ENCODE assay signal across 13 cellular contexts in the genomic region with DNA sequence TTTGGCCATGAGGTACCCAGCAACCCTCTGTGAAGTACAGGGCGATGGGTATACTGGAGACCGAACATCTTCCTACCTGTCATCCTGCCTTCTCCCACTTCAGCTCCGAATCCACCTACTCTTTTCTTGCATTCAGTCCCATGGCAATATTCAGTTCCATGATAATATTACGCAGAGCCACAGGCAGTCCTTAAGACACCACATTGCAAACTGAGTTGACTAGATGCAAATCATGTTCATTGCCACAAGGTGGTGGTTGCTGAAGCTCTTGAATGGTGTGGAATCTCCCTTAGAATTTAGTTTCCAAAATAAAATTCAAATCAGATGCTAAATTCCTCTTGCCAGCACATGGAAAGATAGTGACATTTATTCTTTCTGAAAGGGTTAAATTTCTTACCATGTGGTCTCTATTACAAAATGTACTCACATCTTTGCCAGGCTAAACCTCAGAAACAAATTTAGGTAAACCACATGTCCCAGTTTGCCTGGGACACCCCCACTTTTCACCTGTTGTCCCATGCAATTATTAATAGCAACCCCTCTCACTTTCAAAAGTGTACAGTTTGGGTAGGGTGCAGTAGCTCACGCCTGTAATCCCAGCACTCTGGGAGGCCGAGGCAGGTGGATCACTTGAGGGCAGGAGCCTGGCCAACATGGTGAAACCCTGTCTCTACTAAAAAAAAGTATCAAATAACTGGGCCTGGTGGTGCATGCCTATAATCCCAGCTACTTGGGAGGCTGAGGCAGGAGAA. TPM values are rescaled to one million over a fixed set of nuclear protein-coding genes. Genes with fewer than 3 reads are reported as not detected.
DNase-seq lines count a peak whose midpoint lies in the region; ATAC-seq and TF ChIP-seq lines count a peak whose summit lies in the region.
"Had no signal": no experiment of that assay in that cellular context is flagged by ENCODE, and none has a peak within 500 bp of the region (broad histone marks: within the 10 kb centered on the region; RNA-seq: fewer than 3 reads in every experiment).

No MANE protein-coding gene starts in this region.

- POLR2A ChIA-PET in activated CD4-positive, alpha-beta memory T cell treated with anti-CD3 and anti-CD28 coated beads, Interleukin-2, amount 10 ng/mL, durations not matched to agents 7 days and 5 days (lab: Charles Lee), result no interaction called here

- H2BK12ac ChIP-seq in mesenchymal stem cell (ENCODE audit: low read length in 2 of 2), result no peak overlapping the region

- no peak overlapping the region for H2BK120ac ChIP-seq in mesenchymal stem cell (ENCODE audit: low read depth, low read length)

- no peak overlapping the region for H3K9ac ChIP-seq in mesenchymal stem cell (ENCODE audit: low read length)

- H3K4ac ChIP-seq in mesenchymal stem cell (ENCODE audit: low read depth in 1 of 2, low read length in 2 of 2), result no peak overlapping the region

- H3K79me2 ChIP-seq in GM23338 (replicated peaks; ENCODE audit: insufficient read depth), result no peaks in the 10 kb centered on the region

- H3K4me3 ChIP-seq in GM23338 (no peak overlapping the region), astrocyte of the cerebellum (ENCODE audit: low read depth, low read length) (no peak overlapping the region), mesenchymal stem cell (ENCODE audit: insufficient read depth in 1 of 2, low read depth in 1 of 2, low read length in 2 of 2) (no peak overlapping the region)
- H3K4me3 ChIP-seq: lung had no signal

- H2BK15ac ChIP-seq in mesenchymal stem cell (ENCODE audit: low read depth, poor library complexity, severe bottlenecking), result no peak overlapping the region

- H2BK5ac ChIP-seq in mesenchymal stem cell (ENCODE audit: low read depth, low read length, poor library complexity, severe bottlenecking), result no peak overlapping the region

- H3K23ac ChIP-seq in mesenchymal stem cell (ENCODE audit: low read length in 2 of 2), result no peak overlapping the region

- H3K27me3 ChIP-seq in GM23338 (ENCODE audit: insufficient read depth) (no peaks in the 10 kb centered on the region; the same call in 1 of the 2 replicates), mesenchymal stem cell (ENCODE audit: control insufficient read depth in 1 of 2, insufficient read depth in 1 of 2, low read length in 2 of 2) (peaks cover 10 to 22% of the 10 kb centered on the region in 2 experiments)

- H3K18ac ChIP-seq in mesenchymal stem cell (ENCODE audit: low read depth in 1 of 2, low read length in 2 of 2), result no peak overlapping the region

- no peak overlapping the region for H2AFZ ChIP-seq in GM23338
- H2AFZ ChIP-seq in mesenchymal stem cell (ENCODE audit: low read depth, low read length), result no peak overlapping the region

- H2AK5ac ChIP-seq in mesenchymal stem cell (ENCODE audit: low read length, severe bottlenecking), result no peak overlapping the region

- WGBS in mesenchymal stem cell, result 94% methylated on average over 5 of the region's 6 CpGs

- TF ChIP-seq CTCF in GM23338 (conservative IDR thresholded peaks at IDR 0.05; ENCODE audit: low read depth in 2 of 2) (peak; percentile 35 to 39), astrocyte of the cerebellum (IDR thresholded peaks at IDR 0.05; ENCODE audit: low read depth, low read length, missing control alignments) (peak; percentile 39)

- ATAC-seq in GM23338 (no peak), GM21825 (IDR thresholded peaks at IDR 0.05; ENCODE audit: unreplicated experiment) (no peak), GM18868 (IDR thresholded peaks at IDR 0.05; ENCODE audit: unreplicated experiment) (no peak)
- ATAC-seq: stimulated activated naive B cell treated with anti-CD40 and anti-IgM and Interleukin-4, amounts not matched to agents 10 μg/mL and 1 μg/mL and 100 μg/mL, for 72 hours had no signal

- H3K36me3 ChIP-seq in GM23338 (ENCODE audit: insufficient read depth) (no peaks in the 10 kb centered on the region), mesenchymal stem cell (ENCODE audit: control insufficient read depth in 1 of 2, insufficient read depth in 2 of 2, low read depth in 1 of 2, low read length in 2 of 2) (no peaks in the 10 kb centered on the region)

- no peak overlapping the region for H3K14ac ChIP-seq in mesenchymal stem cell (ENCODE audit: low read length in 2 of 2)

- peaks cover 30% of the 10 kb centered on the region for H3K4me1 Mint-ChIP-seq in GM23338
- H3K4me1 Mint-ChIP-seq in activated CD4-positive, alpha-beta memory T cell treated with anti-CD3 and anti-CD28 coated beads, Interleukin-2, amount 10 ng/mL, durations not matched to agents 7 days and 5 days, result peaks cover 22% of the 10 kb centered on the region

- no peak overlapping the region for H3K27ac Mint-ChIP-seq in GM23338
- H3K27ac Mint-ChIP-seq in activated CD4-positive, alpha-beta memory T cell treated with anti-CD3 and anti-CD28 coated beads, Interleukin-2, amount 10 ng/mL, durations not matched to agents 7 days and 5 days, result no peak overlapping the region
- H3K27ac Mint-ChIP-seq: activated naive CD4-positive, alpha-beta T cell treated with anti-CD3 and anti-CD28 coated beads for 36 hours; stimulated activated naive B cell treated with anti-CD40 and anti-IgM and Interleukin-4, amounts not matched to agents 10 μg/mL and 1 μg/mL and 100 μg/mL, for 72 hours had no signal

- no peaks in the 10 kb centered on the region for H3K9me2 ChIP-seq in GM23338 (ENCODE audit: insufficient read depth)

- no peak overlapping the region for H3K27ac ChIP-seq in GM23338 (ENCODE audit: low read depth)
- H3K27ac ChIP-seq in mesenchymal stem cell (ENCODE audit: low read length, poor library complexity, severe bottlenecking), result no peak overlapping the region

- H4K91ac ChIP-seq in mesenchymal stem cell (ENCODE audit: low read length), result no peak overlapping the region

- no peaks in the 10 kb centered on the region for H3K36me3 Mint-ChIP-seq in GM23338 (ENCODE audit: low read depth)
- H3K36me3 Mint-ChIP-seq in activated CD4-positive, alpha-beta memory T cell treated with anti-CD3 and anti-CD28 coated beads, Interleukin-2, amount 10 ng/mL, durations not matched to agents 7 days and 5 days (ENCODE audit: low read depth), result no peaks in the 10 kb centered on the region
- H3K36me3 Mint-ChIP-seq: stimulated activated naive B cell treated with anti-CD40 and anti-IgM and Interleukin-4, amounts not matched to agents 10 μg/mL and 1 μg/mL and 100 μg/mL, for 72 hours had no signal

- H3F3A ChIP-seq in GM23338 (replicated peaks; ENCODE audit: low read depth), result no peaks in the 10 kb centered on the region

- CTCF ChIA-PET in activated CD4-positive, alpha-beta memory T cell treated with anti-CD3 and anti-CD28 coated beads, Interleukin-2, amount 10 ng/mL, durations not matched to agents 7 days and 5 days (lab: Charles Lee), result interaction anchor here (1.2 kb wide), 1 partner anchor 103 kb away, joined by 3 read pairs; a partner anchor contains a TSS

- no peak overlapping the region for H4K8ac ChIP-seq in mesenchymal stem cell (ENCODE audit: low read length)

- DNase-seq in Ammon's horn (ENCODE audit: low spot score) (peak; percentile 56), GM23338 (ENCODE audit: low spot score) (peak; percentile 35), astrocyte of the cerebellum (ENCODE audit: low read depth) (no peak), mesenchymal stem cell (peak; percentile 30)
- no peak for DNase-seq in activated CD4-positive, alpha-beta T cell treated with anti-CD3 and anti-CD28 coated beads for 48 hours
- no peak for DNase-seq in activated CD4-positive, alpha-beta memory T cell treated with anti-CD3 and anti-CD28 coated beads, Interleukin-2, amount 10 ng/mL, durations not matched to agents 7 days and 5 days
- DNase-seq: activated naive CD4-positive, alpha-beta T cell treated with anti-CD3 and anti-CD28 coated beads for 36 hours; DMS79 treated with DMSO at 0.1 percent for 48 hours; NCI-H69; stimulated activated naive B cell treated with anti-CD40 and anti-IgM and Interleukin-4, amounts not matched to agents 10 μg/mL and 1 μg/mL and 100 μg/mL, for 72 hours had no signal

- no peaks in the 10 kb centered on the region for H3K79me1 ChIP-seq in mesenchymal stem cell (replicated peaks; ENCODE audit: low read length, poor library complexity, severe bottlenecking)

- H3K4me2 ChIP-seq in GM23338 (no peak overlapping the region), mesenchymal stem cell (ENCODE audit: low read length, poor library complexity, severe bottlenecking) (no peak overlapping the region)

- no peak overlapping the region for H3K4me3 Mint-ChIP-seq in GM23338
- no peak overlapping the region for H3K4me3 Mint-ChIP-seq in activated CD4-positive, alpha-beta memory T cell treated with anti-CD3 and anti-CD28 coated beads, Interleukin-2, amount 10 ng/mL, durations not matched to agents 7 days and 5 days
- H3K4me3 Mint-ChIP-seq: activated naive CD4-positive, alpha-beta T cell treated with anti-CD3 and anti-CD28 coated beads for 36 hours; stimulated activated naive B cell treated with anti-CD40 and anti-IgM and Interleukin-4, amounts not matched to agents 10 μg/mL and 1 μg/mL and 100 μg/mL, for 72 hours had no signal

- in situ Hi-C loops in astrocyte of the cerebellum (cut with HindIII; ENCODE audit: low sequenced_read_pairs), result no loop called here

- H3K9me3 Mint-ChIP-seq in GM23338, result no peaks in the 10 kb centered on the region
- H3K9me3 Mint-ChIP-seq in activated CD4-positive, alpha-beta memory T cell treated with anti-CD3 and anti-CD28 coated beads, Interleukin-2, amount 10 ng/mL, durations not matched to agents 7 days and 5 days, result no peaks in the 10 kb centered on the region
- H3K9me3 Mint-ChIP-seq: activated naive CD4-positive, alpha-beta T cell treated with anti-CD3 and anti-CD28 coated beads for 36 hours; stimulated activated naive B cell treated with anti-CD40 and anti-IgM and Interleukin-4, amounts not matched to agents 10 μg/mL and 1 μg/mL and 100 μg/mL, for 72 hours had no signal

- H3K27me3 Mint-ChIP-seq in GM23338 (ENCODE audit: insufficient read depth, low read depth, poor library complexity), result peaks cover 12% of the 10 kb centered on the region
- H3K27me3 Mint-ChIP-seq in activated CD4-positive, alpha-beta memory T cell treated with anti-CD3 and anti-CD28 coated beads, Interleukin-2, amount 10 ng/mL, durations not matched to agents 7 days and 5 days, result peaks cover 4% of the 10 kb centered on the region

- no peaks in the 10 kb centered on the region for H3K9me3 ChIP-seq in mesenchymal stem cell (ENCODE audit: control insufficient read depth, low read length)

- H3K4me1 ChIP-seq in GM23338 (ENCODE audit: insufficient read depth), result peaks cover 16% of the 10 kb centered on the region
- peaks cover 4% of the 10 kb centered on the region for H3K4me1 ChIP-seq in mesenchymal stem cell (ENCODE audit: control insufficient read depth, insufficient read depth, low read depth, low read length)

- no peaks in the 10 kb centered on the region for H4K20me1 ChIP-seq in GM23338 (replicated peaks; ENCODE audit: insufficient read depth)

RNA-seq across cellular contexts. Expression of a gene that starts 1.7 kb away (rescaled TPM):
- 0.14 TPM in 1 of 2 replicates, not detected in the other for total RNA-seq in GM23338 (2014; rRNA removed; shearing (Covaris generic))
- 1.4 and 2.0 TPM in 2 replicates for polyA plus RNA-seq in GM23338 (2016; fragmentation: Nextera tagmentation; extraction: Ambion mirVana)
- 0.04 TPM for polyA plus RNA-seq in mesenchymal stem cell (2013, experiment 1 of 2)
- not detected for polyA plus RNA-seq in mesenchymal stem cell (2013, experiment 2 of 2)
- under 1 TPM; 0.20 to 0.43 TPM for total RNA-seq in activated CD4-positive, alpha-beta memory T cell treated with anti-CD3 and anti-CD28 coated beads, Interleukin-2, amount 10 ng/mL, durations not matched to agents 7 days and 5 days

RNA-seq across cellular contexts. Expression of a gene that starts 17.1 kb away (rescaled TPM):
- total RNA-seq in GM23338 (2014; rRNA removed; shearing (Covaris generic)), result 7.5 and 9.1 TPM in 2 replicates
- polyA plus RNA-seq in GM23338 (2016; fragmentation: Nextera tagmentation; extraction: Ambion mirVana), result 10.0 and 10.2 TPM in 2 replicates
- 15.9 TPM for polyA plus RNA-seq in mesenchymal stem cell (2013, experiment 1 of 2)
- polyA plus RNA-seq in mesenchymal stem cell (2013, experiment 2 of 2), result 18.1 TPM
- total RNA-seq in activated CD4-positive, alpha-beta memory T cell treated with anti-CD3 and anti-CD28 coated beads, Interleukin-2, amount 10 ng/mL, durations not matched to agents 7 days and 5 days, result not detected

Comparison
In these comparisons a context has a peak if more than half of its experiments do, and no peak if none do; other contexts are left out.
1. DNase-seq: peak in Ammon's horn (single experiment), GM23338 (single experiment) and mesenchymal stem cell (single experiment); none in astrocyte of the cerebellum (single experiment), activated CD4-positive, alpha-beta T cell treated with anti-CD3 and anti-CD28 coated beads for 48 hours (single experiment) and activated CD4-positive, alpha-beta memory T cell treated with anti-CD3 and anti-CD28 coated beads, Interleukin-2, amount 10 ng/mL, durations not matched to agents 7 days and 5 days (single experiment).